4 cellular contexts compared by ENCODE assay signal in genomic region chr16:48740964-48741363, GRCh38.
"Had no signal": no experiment of that assay in that cellular context is flagged by ENCODE, and none has a peak within 500 bp of the region (broad histone marks: within the 10 kb centered on the region; RNA-seq: fewer than 3 reads in every experiment).

No MANE protein-coding gene starts in this region.

- DNase-seq: IMR-90, KBM-7 had no signal

- H3K4me3 ChIP-seq: K562 had no signal

- H3K27ac ChIP-seq: HL-60 had no signal
